ENCODE assay signal across 8 cellular contexts in the genomic region with DNA sequence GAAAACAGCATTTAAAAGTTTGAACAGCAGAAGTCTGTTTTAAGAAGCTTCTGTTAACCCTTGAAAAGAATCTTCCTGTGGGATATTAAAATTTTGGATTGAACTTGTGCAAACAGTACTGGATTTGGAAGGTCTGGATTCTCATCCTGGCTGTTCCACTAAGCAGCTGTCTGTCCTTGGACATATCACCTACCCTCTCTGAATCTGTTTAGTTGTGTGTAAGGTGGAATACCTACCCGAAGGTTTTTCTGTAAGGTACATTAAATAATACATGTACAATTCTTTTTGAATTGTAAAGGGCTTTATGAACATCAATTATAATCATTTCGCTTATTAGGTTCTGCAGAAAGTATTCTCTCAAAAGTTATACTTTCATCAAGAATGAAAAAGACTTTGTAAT. TPM values are rescaled to one million over a fixed set of nuclear protein-coding genes. Genes with fewer than 3 reads are reported as not detected.
DNase-seq lines count a peak whose midpoint lies in the region; ATAC-seq and TF ChIP-seq lines count a peak whose summit lies in the region.

No MANE protein-coding gene starts in this region.

- H3K4me3 Mint-ChIP-seq in activated naive CD4-positive, alpha-beta T cell treated with anti-CD3 and anti-CD28 coated beads for 36 hours: peak overlapping the region; percentile 73
- peak overlapping the region; percentile 86 for H3K4me3 Mint-ChIP-seq in activated naive CD8-positive, alpha-beta T cell treated with anti-CD3 and anti-CD28 coated beads, Interleukin-2, amount 50 U/mL, for 24 hours

- TF ChIP-seq CTCF in lower lobe of right lung (IDR thresholded peaks at IDR 0.05): no peak
- TF ChIP-seq CTCF in tibial nerve (IDR thresholded peaks at IDR 0.05): no peak

- peak overlapping the region; percentile 85 for H3K27ac Mint-ChIP-seq in activated naive CD4-positive, alpha-beta T cell treated with anti-CD3 and anti-CD28 coated beads for 36 hours
- peak overlapping the region; percentile 92 for H3K27ac Mint-ChIP-seq in activated naive CD8-positive, alpha-beta T cell treated with anti-CD3 and anti-CD28 coated beads, Interleukin-2, amount 50 U/mL, for 24 hours

- no peak for ATAC-seq in activated naive CD8-positive, alpha-beta T cell treated with anti-CD3 and anti-CD28 coated beads, Interleukin-2, amount 50 U/mL, for 24 hours
- ATAC-seq in lower lobe of right lung (no peak), GM19463 (IDR thresholded peaks at IDR 0.05; ENCODE audit: unreplicated experiment) (no peak), HG03135 (IDR thresholded peaks at IDR 0.05; ENCODE audit: unreplicated experiment) (no peak)

- H3K9me3 ChIP-seq in lower lobe of right lung (no peaks in the 10 kb centered on the region), tibial nerve (no peaks in the 10 kb centered on the region)

- H3K27ac ChIP-seq in lower lobe of right lung (no peak overlapping the region), tibial nerve (peak overlapping the region in 3 of 4 donors; percentile 99 to 100 (median 99))

- peaks cover 56% of the 10 kb centered on the region for H3K4me1 Mint-ChIP-seq in activated naive CD4-positive, alpha-beta T cell treated with anti-CD3 and anti-CD28 coated beads for 36 hours (ENCODE audit: low read depth)
- peaks cover 67% of the 10 kb centered on the region for H3K4me1 Mint-ChIP-seq in activated naive CD8-positive, alpha-beta T cell treated with anti-CD3 and anti-CD28 coated beads, Interleukin-2, amount 50 U/mL, for 24 hours

- H3K27me3 Mint-ChIP-seq in activated naive CD4-positive, alpha-beta T cell treated with anti-CD3 and anti-CD28 coated beads for 36 hours (ENCODE audit: low read depth): no peaks in the 10 kb centered on the region
- peaks cover 2% of the 10 kb centered on the region for H3K27me3 Mint-ChIP-seq in activated naive CD8-positive, alpha-beta T cell treated with anti-CD3 and anti-CD28 coated beads, Interleukin-2, amount 50 U/mL, for 24 hours

- WGBS in tibial nerve, 2 donors: 60 to 66% methylated on average over 2 of the region's 2 CpGs

- no peaks in the 10 kb centered on the region for H3K9me3 Mint-ChIP-seq in activated naive CD4-positive, alpha-beta T cell treated with anti-CD3 and anti-CD28 coated beads for 36 hours
- no peaks in the 10 kb centered on the region for H3K9me3 Mint-ChIP-seq in activated naive CD8-positive, alpha-beta T cell treated with anti-CD3 and anti-CD28 coated beads, Interleukin-2, amount 50 U/mL, for 24 hours

- intact Hi-C loops in activated naive CD4-positive, alpha-beta T cell treated with anti-CD3 and anti-CD28 coated beads for 36 hours (cut with micrococcal nuclease): loop anchor here (1.0 to 10.0 kb wide), 5 partner anchors 8 to 799 kb away; a partner anchor contains a TSS
- intact Hi-C loops in lower lobe of right lung (cut with DNase I): no loop called here

- H3K36me3 ChIP-seq in lower lobe of right lung (peaks cover 26% of the 10 kb centered on the region), tibial nerve (peaks cover 0 to 4% (median 0%) of the 10 kb centered on the region in 3 donors)

- TF ChIP-seq POLR2A in tibial nerve (IDR thresholded peaks at IDR 0.05): no peak

- TF ChIP-seq EP300 in tibial nerve (IDR thresholded peaks at IDR 0.05): no peak

- peaks cover 6% of the 10 kb centered on the region for H3K36me3 Mint-ChIP-seq in activated naive CD4-positive, alpha-beta T cell treated with anti-CD3 and anti-CD28 coated beads for 36 hours (ENCODE audit: low read depth)
- peaks cover 16% of the 10 kb centered on the region for H3K36me3 Mint-ChIP-seq in activated naive CD8-positive, alpha-beta T cell treated with anti-CD3 and anti-CD28 coated beads, Interleukin-2, amount 50 U/mL, for 24 hours (ENCODE audit: low read depth)

- H3K4me3 ChIP-seq in lower lobe of right lung (peak overlapping the region; percentile 82), tibial nerve (peak overlapping the region; percentile 94 to 98 (median 96))

- no peak for DNase-seq in activated naive CD4-positive, alpha-beta T cell treated with anti-CD3 and anti-CD28 coated beads for 36 hours
- no peak for DNase-seq in activated naive CD4-positive, alpha-beta T cell treated with anti-CD3 and anti-CD28 coated beads, Interleukin-2, amount 50 U/mL, for 16 hours
- DNase-seq in activated naive CD8-positive, alpha-beta T cell treated with anti-CD3 and anti-CD28 coated beads, Interleukin-2, amount 50 U/mL, for 24 hours: no peak
- DNase-seq in lower lobe of right lung (no peak), tibial nerve (ENCODE audit: low spot score in 2 of 2) (no peak), kidney glomerular epithelial cell (lab: John Stamatoyannopoulos, UW) (no peak)

- CTCF ChIA-PET in activated naive CD4-positive, alpha-beta T cell treated with anti-CD3 and anti-CD28 coated beads for 36 hours (lab: Charles Lee): interaction anchor here (1.6 to 1.9 kb wide), 2 partner anchors 15 to 21 kb away, joined by 5 to 7 read pairs; no protein-coding TSS in a partner anchor

- no peaks in the 10 kb centered on the region for H3K27me3 ChIP-seq in lower lobe of right lung (ENCODE audit: low read depth)
- no peaks in the 10 kb centered on the region for H3K27me3 ChIP-seq in tibial nerve

- peaks cover 35% of the 10 kb centered on the region for H3K4me1 ChIP-seq in lower lobe of right lung
- H3K4me1 ChIP-seq in tibial nerve: peaks cover 0 to 55% (median 25%) of the 10 kb centered on the region in 4 donors

RNA-seq across cellular contexts. Expression of a gene that starts 2.2 kb away (rescaled TPM):
- total RNA-seq in activated naive CD4-positive, alpha-beta T cell treated with anti-CD3 and anti-CD28 coated beads for 36 hours: 100 to 1,000 TPM; 143 to 146 TPM
- total RNA-seq in lower lobe of right lung (74.2 TPM), tibial nerve (100 to 1,000 TPM in 1 of 4 donors, 10 to 100 TPM in 3; 68.6 to 109 (median 82.7) TPM)

RNA-seq across cellular contexts. Expression of a gene that starts 45.0 kb away (rescaled TPM):
- total RNA-seq in activated naive CD4-positive, alpha-beta T cell treated with anti-CD3 and anti-CD28 coated beads for 36 hours: 10 to 100 TPM; 37.2 to 42.6 TPM
- 32.4 TPM for total RNA-seq in lower lobe of right lung
- 10 to 100 TPM; 25.2 to 37.0 (median 33.9) TPM for total RNA-seq in tibial nerve

RNA-seq across cellular contexts. Expression of a gene that starts 45.5 kb away (rescaled TPM):
- total RNA-seq in activated naive CD4-positive, alpha-beta T cell treated with anti-CD3 and anti-CD28 coated beads for 36 hours: 10 to 100 TPM; 24.9 to 27.2 TPM
- total RNA-seq in lower lobe of right lung: 60.9 TPM
- 10 to 100 TPM; 49.2 to 50.9 (median 50.5) TPM for total RNA-seq in tibial nerve
